In the genomic region with DNA sequence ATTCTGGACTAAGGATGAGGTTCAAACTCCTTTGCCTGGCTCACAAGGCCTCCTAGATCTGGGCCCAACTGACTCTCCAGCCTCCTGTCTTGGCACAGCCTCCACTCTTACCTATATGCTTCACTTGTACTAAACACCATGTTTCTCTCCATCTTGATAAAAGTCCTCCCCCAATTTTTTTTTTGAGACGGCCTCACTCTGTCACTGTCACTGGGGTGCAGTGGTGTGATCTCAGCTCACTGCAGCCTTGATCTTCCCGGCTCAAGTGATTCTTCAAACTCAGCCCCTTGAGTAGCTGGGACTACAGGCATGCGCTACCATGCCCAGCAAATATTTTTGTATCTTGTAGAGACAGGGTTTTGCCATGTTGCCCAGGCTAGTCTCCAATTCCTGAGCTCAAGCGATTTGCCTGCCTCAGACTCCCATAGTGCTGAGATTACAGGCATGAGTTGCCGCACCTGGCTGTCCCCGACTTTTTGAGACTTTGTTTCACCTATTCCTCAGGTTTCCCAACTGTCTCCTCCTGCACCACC, we compare ENCODE assay signal across 19 cellular contexts. TPM values are rescaled to one million over a fixed set of nuclear protein-coding genes. Genes with fewer than 3 reads are reported as not detected.
DNase-seq lines count a peak whose midpoint lies in the region; ATAC-seq lines count a peak whose summit lies in the region.
"Had no signal": no experiment of that assay in that cellular context is flagged by ENCODE, and none has a peak within 500 bp of the region (broad histone marks: within the 10 kb centered on the region; RNA-seq: fewer than 3 reads in every experiment).

No MANE protein-coding gene starts in this region.

- no peak overlapping the region for H4K91ac ChIP-seq in neuronal stem cell (ENCODE audit: low read depth, low read length, poor library complexity)

- H3K9ac ChIP-seq in neuronal stem cell (ENCODE audit: low read depth, low read length, poor library complexity): no peak overlapping the region

- no peak overlapping the region for H2AK5ac ChIP-seq in neuronal stem cell (ENCODE audit: low read depth, low read length)

- no peaks in the 10 kb centered on the region for H3K9me3 Mint-ChIP-seq in stimulated activated naive CD8-positive, alpha-beta T cell treated with anti-CD3 and anti-CD28 coated beads, Interleukin-15, Interleukin-2, amounts not matched to agents 100 ng/mL and 50 ng/mL, for 24 hours
- H3K9me3 Mint-ChIP-seq in activated naive CD8-positive, alpha-beta T cell treated with anti-CD3 and anti-CD28 coated beads for 36 hours: no peaks in the 10 kb centered on the region
- no peaks in the 10 kb centered on the region for H3K9me3 Mint-ChIP-seq in memory B cell
- H3K9me3 Mint-ChIP-seq: T-helper 1 cell treated with Interleukin-12 subunit alpha and Interleukin-12 subunit beta and Interleukin-4 antibody, amounts not matched to agents 30 μg/mL and 1 μg/mL, for 36 hours had no signal

- H2AFZ ChIP-seq in neuronal stem cell (ENCODE audit: low read length): no peak overlapping the region

- H3K27me3 ChIP-seq in neuronal stem cell (ENCODE audit: control insufficient read depth in 3 of 3, insufficient read depth in 3 of 3, low read depth in 1 of 3, low read length in 3 of 3): peaks cover 0 to 38% (median 16%) of the 10 kb centered on the region in 3 experiments
- H3K27me3 ChIP-seq: testis had no signal

- H3K4me3 Mint-ChIP-seq in stimulated activated naive CD8-positive, alpha-beta T cell treated with anti-CD3 and anti-CD28 coated beads, Interleukin-15, Interleukin-2, amounts not matched to agents 100 ng/mL and 50 ng/mL, for 24 hours: no peak overlapping the region
- no peak overlapping the region for H3K4me3 Mint-ChIP-seq in activated naive CD8-positive, alpha-beta T cell treated with anti-CD3 and anti-CD28 coated beads for 36 hours
- no peak overlapping the region for H3K4me3 Mint-ChIP-seq in memory B cell

- no peak overlapping the region for H2BK15ac ChIP-seq in neuronal stem cell (ENCODE audit: low read length)

- no peak overlapping the region for H3K23ac ChIP-seq in neuronal stem cell (ENCODE audit: low read depth, low read length, poor library complexity)

- H3K4me2 ChIP-seq in neuronal stem cell (ENCODE audit: insufficient read depth, low read length, poor library complexity, severe bottlenecking): no peak overlapping the region

- H2BK5ac ChIP-seq in neuronal stem cell (ENCODE audit: low read length): no peak overlapping the region

- H3K36me3 ChIP-seq in neuronal stem cell (replicated peaks in 1 of 2; ENCODE audit: control insufficient read depth in 2 of 2, insufficient read depth in 2 of 2, low read length in 2 of 2): peaks cover 0 to 18% of the 10 kb centered on the region in 2 donors

- no peaks in the 10 kb centered on the region for H3K9me3 ChIP-seq in neuronal stem cell (replicated peaks in 1 of 2; ENCODE audit: control insufficient read depth in 2 of 2, insufficient read depth in 1 of 2, low read depth in 1 of 2, low read length in 2 of 2)
- H3K9me3 ChIP-seq: testis had no signal

- H3K18ac ChIP-seq in neuronal stem cell (ENCODE audit: low read length): no peak overlapping the region

- no peak overlapping the region for H3K4me3 ChIP-seq in neuronal stem cell (ENCODE audit: low read length in 2 of 2)
- H3K4me3 ChIP-seq: GM12878, testis had no signal

- H3K4me1 Mint-ChIP-seq in stimulated activated naive CD8-positive, alpha-beta T cell treated with anti-CD3 and anti-CD28 coated beads, Interleukin-15, Interleukin-2, amounts not matched to agents 100 ng/mL and 50 ng/mL, for 24 hours (ENCODE audit: low read depth): peaks cover 81% of the 10 kb centered on the region
- H3K4me1 Mint-ChIP-seq in activated naive CD8-positive, alpha-beta T cell treated with anti-CD3 and anti-CD28 coated beads for 36 hours: peaks cover 69% of the 10 kb centered on the region
- peaks cover 58% of the 10 kb centered on the region for H3K4me1 Mint-ChIP-seq in memory B cell

- H3K36me3 Mint-ChIP-seq in stimulated activated naive CD8-positive, alpha-beta T cell treated with anti-CD3 and anti-CD28 coated beads, Interleukin-15, Interleukin-2, amounts not matched to agents 100 ng/mL and 50 ng/mL, for 24 hours (ENCODE audit: low read depth): peaks cover 4% of the 10 kb centered on the region
- peaks cover 13% of the 10 kb centered on the region for H3K36me3 Mint-ChIP-seq in activated naive CD8-positive, alpha-beta T cell treated with anti-CD3 and anti-CD28 coated beads for 36 hours
- peaks cover 4% of the 10 kb centered on the region for H3K36me3 Mint-ChIP-seq in memory B cell

- H3K14ac ChIP-seq in neuronal stem cell (ENCODE audit: low read length): no peak overlapping the region

- H3K4me1 ChIP-seq in neuronal stem cell (ENCODE audit: control insufficient read depth in 2 of 2, insufficient read depth in 1 of 2, low read depth in 1 of 2, low read length in 2 of 2): peaks cover 0 to 5% of the 10 kb centered on the region in 2 donors

- no peak for ATAC-seq in stimulated activated naive CD8-positive, alpha-beta T cell treated with anti-CD3 and anti-CD28 coated beads, Interleukin-15, Interleukin-2, amounts not matched to agents 100 U/mL and 50 U/mL, for 24 hours
- ATAC-seq in memory B cell (ENCODE audit: low read depth): no peak
- ATAC-seq: GM12878 had no signal

- no peak overlapping the region for H3K27ac ChIP-seq in neuronal stem cell (replicated peaks; ENCODE audit: low read length)
- H3K27ac ChIP-seq: epithelial cell of prostate, testis had no signal

- H4K8ac ChIP-seq in neuronal stem cell (ENCODE audit: low read depth, low read length): no peak overlapping the region

- no peaks in the 10 kb centered on the region for H3K79me1 ChIP-seq in neuronal stem cell (ENCODE audit: low read depth, low read length)

- H2BK120ac ChIP-seq in neuronal stem cell (ENCODE audit: low read depth, low read length): no peak overlapping the region

- H3K27me3 Mint-ChIP-seq in stimulated activated naive CD8-positive, alpha-beta T cell treated with anti-CD3 and anti-CD28 coated beads, Interleukin-15, Interleukin-2, amounts not matched to agents 100 ng/mL and 50 ng/mL, for 24 hours: no peaks in the 10 kb centered on the region
- no peaks in the 10 kb centered on the region for H3K27me3 Mint-ChIP-seq in activated naive CD8-positive, alpha-beta T cell treated with anti-CD3 and anti-CD28 coated beads for 36 hours
- H3K27me3 Mint-ChIP-seq in memory B cell: no peaks in the 10 kb centered on the region

- H3K4ac ChIP-seq in neuronal stem cell (ENCODE audit: low read length): no peak overlapping the region

- H3K27ac Mint-ChIP-seq in stimulated activated naive CD8-positive, alpha-beta T cell treated with anti-CD3 and anti-CD28 coated beads, Interleukin-15, Interleukin-2, amounts not matched to agents 100 ng/mL and 50 ng/mL, for 24 hours: peak overlapping the region; percentile 82
- peak overlapping the region; percentile 76 for H3K27ac Mint-ChIP-seq in activated naive CD8-positive, alpha-beta T cell treated with anti-CD3 and anti-CD28 coated beads for 36 hours
- H3K27ac Mint-ChIP-seq in memory B cell: peak overlapping the region; percentile 83
- H3K27ac Mint-ChIP-seq: progenitor cell of endocrine pancreas had no signal

- no CpG with 5 or more reads among the region's 6 CpGs for WGBS in neuronal stem cell (ENCODE audit: extremely low coverage in 2 of 2, insufficient read length in 2 of 2, insufficient replicate concordance in 1 of 2), 2 donors

- DNase-seq in stimulated activated naive CD8-positive, alpha-beta T cell treated with anti-CD3 and anti-CD28 coated beads, Interleukin-15, Interleukin-2, amounts not matched to agents 100 U/mL and 50 U/mL, for 24 hours: no peak
- no peak for DNase-seq in activated naive CD8-positive, alpha-beta T cell treated with anti-CD3 and anti-CD28 coated beads for 36 hours
- DNase-seq in memory B cell (ENCODE audit: low spot score in 2 of 2) (no peak), NCI-H82 (lab: John Stamatoyannopoulos, UW) (no peak), cortex of kidney (lab: John Stamatoyannopoulos, UW) (no peak), neuronal stem cell (ENCODE audit: low spot score) (no peak), NCI-H446 (lab: John Stamatoyannopoulos, UW) (no peak)
- DNase-seq: activated CD4-positive, alpha-beta T cell treated with anti-CD3 and anti-CD28 coated beads for 1 hour; activated naive CD4-positive, alpha-beta T cell; EL; Kasumi-1; kidney; NCI-H187; testis had no signal

- no peak overlapping the region for H2BK12ac ChIP-seq in neuronal stem cell (ENCODE audit: low read length)

RNA-seq across cellular contexts. Expression of a gene that starts 39.7 kb away (rescaled TPM):
- total RNA-seq in activated naive CD8-positive, alpha-beta T cell treated with anti-CD3 and anti-CD28 coated beads for 36 hours: under 1 TPM in 1 of 2 experiments, not detected in 1; 0.02 TPM
- 0.45 TPM for polyA plus RNA-seq in neuronal stem cell (2013, experiment 1 of 2)
- polyA plus RNA-seq in neuronal stem cell (2013, experiment 2 of 2): 0.43 TPM
